ENCODE assay signal across 9 cellular contexts in genomic region chr14:73539017-73539416, GRCh38. TPM values are rescaled to one million over a fixed set of nuclear protein-coding genes. Genes with fewer than 3 reads are reported as not detected.
A peak's percentile ranks its signal among the peaks of the same experiment; 100 is the strongest.
DNase-seq lines count a peak whose midpoint lies in the region; ATAC-seq and TF ChIP-seq lines count a peak whose summit lies in the region.
"Not testable (repeated sequence)": the region's sequence is repeated elsewhere in the genome, so short reads cannot be mapped to it uniquely, and the experiment has no call there.
"Had no signal": no experiment of that assay in that cellular context is flagged by ENCODE, and none has a peak within 500 bp of the region (broad histone marks: within the 10 kb centered on the region; RNA-seq: fewer than 3 reads in every experiment).

No MANE protein-coding gene starts in this region.

- not testable (repeated sequence) for H3K27me3 Mint-ChIP-seq in endodermal cell (ENCODE audit: insufficient read depth)

- CTCF ChIA-PET in AG04450 (lab: Charles Lee) = not testable (repeated sequence)

- H3K4me3 Mint-ChIP-seq in endodermal cell = not testable (repeated sequence)

- H3K4me1 ChIP-seq in endodermal cell (ENCODE audit: control insufficient read depth, insufficient read depth, low read length); lung (ENCODE audit: control insufficient read depth in 2 of 2, insufficient read depth in 2 of 2, low read length in 2 of 2): not testable (repeated sequence)

- POLR2A ChIA-PET in AG04450 (lab: Yijun Ruan, JAX) = not testable (repeated sequence)

- H3K27me3 ChIP-seq in AG04450 (ENCODE audit: control insufficient read depth, insufficient read depth, low read length); endodermal cell (ENCODE audit: control insufficient read depth, insufficient read depth, low read length, poor library complexity, severe bottlenecking); lung (ENCODE audit: control insufficient read depth, insufficient read depth): not testable (repeated sequence)

- H3K4me1 Mint-ChIP-seq in endodermal cell = not testable (repeated sequence)

- not testable (repeated sequence) for H3K27ac ChIP-seq in AG04450 (ENCODE audit: low read depth, low read length); endodermal cell (ENCODE audit: low read depth, low read length); lung (ENCODE audit: low read depth in 1 of 2, low read length in 1 of 2)

- H3K36me3 Mint-ChIP-seq in endodermal cell (ENCODE audit: low read depth) = not testable (repeated sequence)

- ATAC-seq in GM18867 (IDR thresholded peaks at IDR 0.05; ENCODE audit: unreplicated experiment) = peak; percentile 78
- ATAC-seq in HG03354 (IDR thresholded peaks at IDR 0.05; ENCODE audit: poor library complexity, severe bottlenecking, unreplicated experiment) = peak; percentile 78
- peak; percentile 83 for ATAC-seq in lung (ENCODE audit: insufficient read depth, low FRiP score)

- H3K9ac ChIP-seq in endodermal cell (ENCODE audit: extremely low read depth, low read length, poor library complexity, severe bottlenecking) = not testable (repeated sequence)

- H3K9me3 ChIP-seq in AG04450 (ENCODE audit: control insufficient read depth, insufficient read depth, low read length); endodermal cell (ENCODE audit: control insufficient read depth, low read length); lung (ENCODE audit: control insufficient read depth in 2 of 2, insufficient read depth in 1 of 2, low read length in 1 of 2): not testable (repeated sequence)

- WGBS in endodermal cell (ENCODE audit: insufficient coverage in 1 of 2, insufficient read length in 1 of 2), 2 experiments = 40 to 51% methylated on average over 1 to 5 of the region's 5 CpGs
- WGBS in lung, 2 donors = 28% methylated on average over 5 of the region's 5 CpGs; no CpG with 5 or more reads in 1 of the 2 donors

- not testable (repeated sequence) for H3K4me3 ChIP-seq in AG04450 (ENCODE audit: low read depth, low read length); endodermal cell (ENCODE audit: low read length); lung

- TF ChIP-seq CTCF in AG04450 (IDR thresholded peaks at IDR 0.05; ENCODE audit: low read depth, low read length) (peak; percentile 52), endodermal cell (conservative IDR thresholded peaks at IDR 0.05) (peak; percentile 73)
- TF ChIP-seq CTCF in lung (IDR thresholded peaks at IDR 0.05; ENCODE audit: control extremely low read depth, extremely low read depth) = not testable (repeated sequence)

- DNase-seq in AG04450 (ENCODE audit: low read depth, low spot score); lung (ENCODE audit: low spot score): not testable (repeated sequence)
- DNase-seq in RPMI7951 (ENCODE audit: low read depth) = peak; percentile 3
- peak; percentile 76 to 83 for DNase-seq in activated T-cell treated with anti-CD3 and anti-CD28 coated beads, Interleukin-2, amount 50 U/mL, for 48 hours
- DNase-seq in endodermal cell = peak; percentile 82
- peak; percentile 37 for DNase-seq in stimulated activated CD4-positive, alpha-beta T cell treated with anti-CD3 and anti-CD28 coated beads, Interleukin-2, amount 100 ng/mL, for 4 hours (ENCODE audit: low read depth)

- not testable (repeated sequence) for H3K36me3 ChIP-seq in endodermal cell (ENCODE audit: control insufficient read depth, insufficient read depth, low read length); lung (ENCODE audit: control insufficient read depth in 2 of 2, insufficient read depth in 2 of 2, low read length in 2 of 2)

- not testable (repeated sequence) for H3K9me3 Mint-ChIP-seq in endodermal cell

- H3K27ac Mint-ChIP-seq in endodermal cell = not testable (repeated sequence)

RNA-seq across cellular contexts. Expression of gene ACOT1, which starts 2.1 kb away (rescaled TPM):
- polyA plus RNA-seq in AG04450 (2011; rRNA removed) = 6.7 and 7.2 TPM in 2 replicates
- 5.3 and 7.1 TPM in 2 replicates for polyA minus RNA-seq in AG04450 (2011; rRNA and poly(A)+ RNA removed)
- 4.3 and 5.3 TPM in 2 replicates for total RNA-seq in RPMI7951 (2014; rRNA removed; shearing (Covaris generic))
- 1 to 10 TPM; 4.2 to 4.4 TPM for total RNA-seq in endodermal cell
- polyA plus RNA-seq in endodermal cell (2013, experiment 1 of 2) = 1.9 TPM
- 3.4 TPM for polyA plus RNA-seq in endodermal cell (2013, experiment 2 of 2)
- 10 to 100 TPM in 1 of 2 donors, 1 to 10 TPM in 1; 2.8 to 22.1 TPM for total RNA-seq in lung
- polyA plus RNA-seq in lung = 1 to 10 TPM; 3.2 to 9.4 TPM

RNA-seq across cellular contexts. Expression of gene HEATR4, which starts 19.7 kb away (rescaled TPM):
- polyA plus RNA-seq in AG04450 (2011; rRNA removed) = not detected in 2 replicates
- not detected in 2 replicates for polyA minus RNA-seq in AG04450 (2011; rRNA and poly(A)+ RNA removed)
- total RNA-seq in RPMI7951 (2014; rRNA removed; shearing (Covaris generic)) = not detected in 2 replicates
- total RNA-seq in endodermal cell = 1 to 10 TPM in 1 of 2 donors, under 1 TPM in 1; 0.46 to 3.2 TPM
- 0.18 TPM for polyA plus RNA-seq in endodermal cell (2013, experiment 1 of 2)
- not detected for polyA plus RNA-seq in endodermal cell (2013, experiment 2 of 2)
- under 1 TPM; 0.34 to 0.46 TPM for total RNA-seq in lung
- under 1 TPM; 0.05 to 0.28 TPM for polyA plus RNA-seq in lung
- total RNA-seq: activated CD8-positive, alpha-beta memory T cell treated with anti-CD3 and anti-CD28 coated beads for 36 hours had no signal

RNA-seq across cellular contexts. Expression of gene ACOT2, which starts 30.0 kb away (rescaled TPM):
- 30.5 and 35.3 TPM in 2 replicates for polyA plus RNA-seq in AG04450 (2011; rRNA removed)
- polyA minus RNA-seq in AG04450 (2011; rRNA and poly(A)+ RNA removed) = 14.3 and 14.4 TPM in 2 replicates
- total RNA-seq in RPMI7951 (2014; rRNA removed; shearing (Covaris generic)) = 29.9 and 31.9 TPM in 2 replicates
- total RNA-seq in endodermal cell = 10 to 100 TPM in 1 of 2 donors, 1 to 10 TPM in 1; 5.0 to 12.3 TPM
- polyA plus RNA-seq in endodermal cell (2013, experiment 1 of 2) = 13.0 TPM
- polyA plus RNA-seq in endodermal cell (2013, experiment 2 of 2) = 13.5 TPM
- 10 to 100 TPM; 23.6 to 61.9 TPM for total RNA-seq in lung
- polyA plus RNA-seq in lung = 10 to 100 TPM; 22.4 to 39.6 TPM

RNA-seq across cellular contexts. Expression of gene RIOX1, which starts 48.3 kb away (rescaled TPM):
- polyA plus RNA-seq in AG04450 (2011; rRNA removed) = 7.0 and 8.4 TPM in 2 replicates
- 8.9 and 12.0 TPM in 2 replicates for polyA minus RNA-seq in AG04450 (2011; rRNA and poly(A)+ RNA removed)
- total RNA-seq in RPMI7951 (2014; rRNA removed; shearing (Covaris generic)) = 7.7 and 9.3 TPM in 2 replicates
- total RNA-seq in endodermal cell = 10 to 100 TPM; 20.1 to 21.5 TPM
- 13.2 TPM for polyA plus RNA-seq in endodermal cell (2013, experiment 1 of 2)
- polyA plus RNA-seq in endodermal cell (2013, experiment 2 of 2) = 12.3 TPM
- 10 to 100 TPM in 1 of 2 donors, 1 to 10 TPM in 1; 9.0 to 14.2 TPM for total RNA-seq in lung
- polyA plus RNA-seq in lung = 1 to 10 TPM; 7.9 to 8.4 TPM

RNA-seq across cellular contexts. Expression of gene ACOT4, which starts 52.7 kb away (rescaled TPM):
- polyA plus RNA-seq in AG04450 (2011; rRNA removed) (0.37 and 0.45 TPM in 2 replicates), lung (1 to 10 TPM; 1.8 to 2.3 TPM)
- 0.26 TPM in 1 of 2 replicates, not detected in the other for polyA minus RNA-seq in AG04450 (2011; rRNA and poly(A)+ RNA removed)
- 3.0 and 3.6 TPM in 2 replicates for total RNA-seq in RPMI7951 (2014; rRNA removed; shearing (Covaris generic))
- total RNA-seq in endodermal cell (1 to 10 TPM in 1 of 2 donors, under 1 TPM in 1; 0.97 to 2.0 TPM), lung (1 to 10 TPM in 1 of 2 donors, under 1 TPM in 1; 0.60 to 4.2 TPM)
- polyA plus RNA-seq in endodermal cell (2013, experiment 1 of 2) = 0.28 TPM
- polyA plus RNA-seq in endodermal cell (2013, experiment 2 of 2) = 0.58 TPM
